In genomic region chr17:66755944-66756290, GRCh38 we compare ENCODE assay signal across 30 cellular contexts.
"Had no signal": no experiment of that assay in that cellular context is flagged by ENCODE, and none has a peak within 500 bp of the region (broad histone marks: within the 10 kb centered on the region; RNA-seq: fewer than 3 reads in every experiment).

No MANE protein-coding gene starts in this region.

- H3K4me3 ChIP-seq: neural progenitor cell, ovary, psoas muscle, right lobe of liver, skin epidermis, smooth muscle cell, spleen, suprapubic skin, testis, tibial artery, transverse colon, upper lobe of right lung, uterus had no signal

- H3K27ac Mint-ChIP-seq: natural killer cell treated with Interleukin-12 subunit alpha and Interleukin-12 subunit beta and Interleukin-15 and Interleukin-18, amount 100 ng/mL, for 72 hours; neural progenitor cell; stimulated activated memory B cell treated with anti-CD40 and anti-IgM and Interleukin-4, amounts not matched to agents 10 μg/mL and 1 μg/mL and 100 μg/mL, for 72 hours; type B pancreatic cell had no signal

- H3K79me2 ChIP-seq: parathyroid adenoma had no signal

- H3K36me3 Mint-ChIP-seq: natural killer cell treated with Interleukin-12 subunit alpha and Interleukin-12 subunit beta and Interleukin-15 and Interleukin-18, amount 100 ng/mL, for 72 hours; stimulated activated memory B cell treated with anti-CD40 and anti-IgM and Interleukin-4, amounts not matched to agents 10 μg/mL and 1 μg/mL and 100 μg/mL, for 72 hours had no signal

- H3K27ac ChIP-seq: neural progenitor cell, ovary, parathyroid adenoma, psoas muscle, right lobe of liver, skin epidermis, spleen, suprapubic skin, testis, tibial artery, upper lobe of right lung, uterus had no signal

- ATAC-seq: naive thymus-derived CD8-positive, alpha-beta T cell; natural killer cell treated with Interleukin-12 subunit alpha and Interleukin-12 subunit beta and Interleukin-15 and Interleukin-18, amount 100 ng/mL, for 72 hours; right cardiac atrium; right lobe of liver; stimulated activated memory B cell treated with anti-CD40 and anti-IgM and Interleukin-4, amounts not matched to agents 10 μg/mL and 1 μg/mL and 100 μg/mL, for 72 hours; stimulated activated naive CD8-positive, alpha-beta T cell treated with anti-CD3 and anti-CD28 coated beads, Interleukin-15, amount 100 ng/mL, for 72 hours; stimulated activated naive CD8-positive, alpha-beta T cell treated with anti-CD3 and anti-CD28 coated beads, Interleukin-15, Interleukin-2, amounts not matched to agents 100 U/mL and 50 U/mL, for 24 hours had no signal

- H3K4me1 Mint-ChIP-seq: stimulated activated memory B cell treated with anti-CD40 and anti-IgM and Interleukin-4, amounts not matched to agents 10 μg/mL and 1 μg/mL and 100 μg/mL, for 72 hours; stimulated activated naive CD8-positive, alpha-beta T cell treated with anti-CD3 and anti-CD28 coated beads, Interleukin-15, amount 100 ng/mL, for 72 hours had no signal

- H3K27me3 Mint-ChIP-seq: naive thymus-derived CD8-positive, alpha-beta T cell; natural killer cell treated with Interleukin-12 subunit alpha and Interleukin-12 subunit beta and Interleukin-15 and Interleukin-18, amount 100 ng/mL, for 72 hours; progenitor cell of endocrine pancreas; stimulated activated naive CD8-positive, alpha-beta T cell treated with anti-CD3 and anti-CD28 coated beads, Interleukin-15, amount 100 ng/mL, for 72 hours; type B pancreatic cell had no signal

- H3K9ac ChIP-seq: neural progenitor cell, parathyroid adenoma had no signal

- H3K4me3 Mint-ChIP-seq: naive thymus-derived CD8-positive, alpha-beta T cell; natural killer cell treated with Interleukin-12 subunit alpha and Interleukin-12 subunit beta and Interleukin-15 and Interleukin-18, amount 100 ng/mL, for 72 hours; neural progenitor cell; stimulated activated memory B cell treated with anti-CD40 and anti-IgM and Interleukin-4, amounts not matched to agents 10 μg/mL and 1 μg/mL and 100 μg/mL, for 72 hours; stimulated activated naive CD8-positive, alpha-beta T cell treated with anti-CD3 and anti-CD28 coated beads, Interleukin-15, amount 100 ng/mL, for 72 hours; type B pancreatic cell had no signal

- H2AFZ ChIP-seq: neural progenitor cell, parathyroid adenoma had no signal

- H3K9me3 ChIP-seq: ovary, psoas muscle, right lobe of liver, spleen, suprapubic skin, testis, tibial artery, transverse colon, upper lobe of right lung, uterus had no signal

- H3K4me1 ChIP-seq: parathyroid adenoma, psoas muscle, right lobe of liver, spleen, suprapubic skin, testis, tibial artery, upper lobe of right lung, uterus had no signal

- H3K4me2 ChIP-seq: neural progenitor cell, smooth muscle cell had no signal

- H3K9me3 Mint-ChIP-seq: naive thymus-derived CD8-positive, alpha-beta T cell; natural killer cell treated with Interleukin-12 subunit alpha and Interleukin-12 subunit beta and Interleukin-15 and Interleukin-18, amount 100 ng/mL, for 72 hours; neural progenitor cell; stimulated activated memory B cell treated with anti-CD40 and anti-IgM and Interleukin-4, amounts not matched to agents 10 μg/mL and 1 μg/mL and 100 μg/mL, for 72 hours; stimulated activated naive CD8-positive, alpha-beta T cell treated with anti-CD3 and anti-CD28 coated beads, Interleukin-15, amount 100 ng/mL, for 72 hours had no signal

- DNase-seq: naive thymus-derived CD8-positive, alpha-beta T cell; occipital lobe; ovary; psoas muscle; right cardiac atrium; right lobe of liver; spleen; stimulated activated CD4-positive, alpha-beta T cell treated with anti-CD3 and anti-CD28 coated beads, Interleukin-12 subunit alpha, Interleukin-12 subunit beta, amount 100 ng/mL, for 4 hours; stimulated activated CD4-positive, alpha-beta T cell treated with anti-CD3 and anti-CD28 coated beads, Interleukin-1b, Interleukin-23, amount 100 ng/mL, for 48 hours; stimulated activated CD4-positive, alpha-beta T cell treated with anti-CD3 and anti-CD28 coated beads, Interleukin-4, amount 100 ng/mL, for 1 hour; stimulated activated CD4-positive, alpha-beta T cell treated with anti-CD3 and anti-CD28 coated beads, Interleukin-4, amount 100 ng/mL, for 4 hours; stimulated activated CD8-positive, alpha-beta memory T cell treated with anti-CD3 and anti-CD28 coated beads, Interleukin-4, amount 100 ng/mL, for 48 hours; stimulated activated naive CD4-positive, alpha-beta T cell; stimulated activated naive CD8-positive, alpha-beta T cell treated with anti-CD3 and anti-CD28 coated beads, Interleukin-15, amount 100 ng/mL, for 72 hours; stimulated activated naive CD8-positive, alpha-beta T cell treated with anti-CD3 and anti-CD28 coated beads, Interleukin-15, Interleukin-2, amounts not matched to agents 100 U/mL and 50 U/mL, for 24 hours; substantia nigra; testis; upper lobe of right lung; uterus had no signal

- H3K27me3 ChIP-seq: neural progenitor cell, ovary, right lobe of liver, spleen, suprapubic skin, testis, tibial artery, transverse colon, upper lobe of right lung, uterus had no signal
